14 cellular contexts compared by ENCODE assay signal in the genomic region with DNA sequence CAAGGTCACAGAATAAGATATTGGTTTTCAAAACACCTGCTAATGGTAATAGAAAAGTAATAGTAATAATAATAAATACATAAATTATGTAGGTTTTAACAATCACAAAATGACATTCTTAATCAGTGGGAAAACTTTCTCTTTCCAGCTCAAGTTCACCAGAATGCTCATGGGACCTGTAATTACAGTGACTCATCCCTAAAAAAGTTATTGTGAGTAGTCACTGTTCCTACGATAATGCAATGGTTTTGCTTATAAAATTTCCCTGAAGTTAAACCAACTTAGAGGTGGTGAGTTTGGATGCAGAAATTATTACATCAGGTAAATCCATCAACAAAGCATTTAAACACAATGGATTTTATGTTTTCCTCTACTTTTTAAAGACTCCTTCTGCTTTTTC.
A peak's percentile ranks its signal among the peaks of the same experiment; 100 is the strongest.
DNase-seq lines count a peak whose midpoint lies in the region; FAIRE-seq and TF ChIP-seq lines count a peak whose summit lies in the region.
"Had no signal": no experiment of that assay in that cellular context is flagged by ENCODE, and none has a peak within 500 bp of the region (broad histone marks: within the 10 kb centered on the region; RNA-seq: fewer than 3 reads in every experiment).

No MANE protein-coding gene starts in this region.

- H3K36me3 ChIP-seq in osteoblast (ENCODE audit: insufficient read depth, low read length) (no peaks in the 10 kb centered on the region), sigmoid colon (no peaks in the 10 kb centered on the region), colonic mucosa (no peaks in the 10 kb centered on the region)
- H3K36me3 ChIP-seq: stomach had no signal

- H3K79me2 ChIP-seq in osteoblast (ENCODE audit: insufficient read depth, low read length): no peaks in the 10 kb centered on the region

- H3K27me3 ChIP-seq in osteoblast (ENCODE audit: insufficient read depth, low read length): no peaks in the 10 kb centered on the region
- no peaks in the 10 kb centered on the region for H3K27me3 ChIP-seq in dorsolateral prefrontal cortex
- H3K27me3 ChIP-seq in sigmoid colon: no peaks in the 10 kb centered on the region
- no peaks in the 10 kb centered on the region for H3K27me3 ChIP-seq in colonic mucosa
- H3K27me3 ChIP-seq: stomach had no signal

- TF ChIP-seq CTCF in epithelial cell of proximal tubule (conservative IDR thresholded peaks at IDR 0.05; ENCODE audit: low read depth, low read length): no peak
- TF ChIP-seq CTCF in osteoblast (IDR thresholded peaks at IDR 0.05; ENCODE audit: extremely low read depth, low read depth, low read length): no peak
- no peak for TF ChIP-seq CTCF in D721Med (IDR thresholded peaks at IDR 0.05; ENCODE audit: insufficient read depth, missing control alignments)
- no peak for TF ChIP-seq CTCF in dorsolateral prefrontal cortex (IDR thresholded peaks at IDR 0.05 in 54 of 56, conservative IDR thresholded peaks at IDR 0.05 in 2 of 56; ENCODE audit: low read depth in 1 of 56, partially characterized antibody in 56 of 56)
- TF ChIP-seq CTCF in sigmoid colon (IDR thresholded peaks at IDR 0.05): no peak
- no peak for TF ChIP-seq CTCF in colonic mucosa (IDR thresholded peaks at IDR 0.05)

- H3K4me3 ChIP-seq in epithelial cell of proximal tubule (ENCODE audit: low read depth, low read length) (no peak overlapping the region), osteoblast (ENCODE audit: insufficient read depth, low read length) (no peak overlapping the region), dorsolateral prefrontal cortex (no peak overlapping the region), sigmoid colon (no peak overlapping the region), colonic mucosa (no peak overlapping the region)
- H3K4me3 ChIP-seq: stomach had no signal

- no peak for TF ChIP-seq EP300 in sigmoid colon (IDR thresholded peaks at IDR 0.05)

- intact Hi-C loops in dorsolateral prefrontal cortex (cut with DNase I) (no loop called here), sigmoid colon (cut with DNase I) (no loop called here), colonic mucosa (cut with DNase I) (no loop called here)

- no peak overlapping the region for H3K9ac ChIP-seq in colonic mucosa (ENCODE audit: low read depth in 2 of 2, low read length in 2 of 2)

- H3K27ac ChIP-seq in osteoblast (ENCODE audit: low read depth, low read length) (peak overlapping the region; percentile 31), dorsolateral prefrontal cortex (no peak overlapping the region), sigmoid colon (peak overlapping the region in 2 of 4 donors; percentile 15 to 27), colonic mucosa (no peak overlapping the region)

- 68 to 80% methylated on average over 1 of the region's 1 CpG for WGBS in sigmoid colon, 2 donors

- TF ChIP-seq POLR2A in sigmoid colon (IDR thresholded peaks at IDR 0.05): no peak

- H2AFZ ChIP-seq in osteoblast (ENCODE audit: low read length): no peak overlapping the region

- H3K9me3 ChIP-seq in osteoblast (ENCODE audit: low read depth, low read length) (no peaks in the 10 kb centered on the region), sigmoid colon (no peaks in the 10 kb centered on the region), colonic mucosa (no peaks in the 10 kb centered on the region)
- H3K9me3 ChIP-seq: Caco-2, stomach had no signal

- H3K4me2 ChIP-seq in osteoblast (ENCODE audit: insufficient read depth, low read length): peak overlapping the region; percentile 19

- H3K4me1 ChIP-seq in osteoblast (ENCODE audit: insufficient read depth, low read length) (peaks cover 23% of the 10 kb centered on the region), sigmoid colon (no peaks in the 10 kb centered on the region), colonic mucosa (no peaks in the 10 kb centered on the region)
- H3K4me1 ChIP-seq: Caco-2, stomach had no signal

- DNase-seq in COLO829 (ENCODE audit: low spot score): peak; percentile 36
- DNase-seq in NCI-H226: peak; percentile 72
- DNase-seq in epithelial cell of proximal tubule (ENCODE audit: low read depth): peak; percentile 36
- DNase-seq in osteoblast (ENCODE audit: insufficient read length, low spot score, missing footprints): no peak
- no peak for DNase-seq in D721Med (ENCODE audit: insufficient read length, low spot score)
- DNase-seq in dorsolateral prefrontal cortex: no peak
- DNase-seq in sigmoid colon: no peak
- DNase-seq in colonic mucosa: no peak
- DNase-seq: activated CD4-positive, alpha-beta memory T cell treated with anti-CD3 and anti-CD28 coated beads, Interleukin-2, amount 10 ng/mL, durations not matched to agents 7 days and 5 days; activated naive CD4-positive, alpha-beta T cell treated with anti-CD3 and anti-CD28 coated beads, Interleukin-2, amount 50 U/mL, for 16 hours; Caco-2; NCI-H187 treated with DMSO at 0.1 percent for 48 hours; stomach; T-helper 17 cell had no signal

- no peak for FAIRE-seq in D721Med (lab: Jason Lieb, UNC)

- H4K20me1 ChIP-seq in osteoblast (ENCODE audit: insufficient read depth, low read length): no peaks in the 10 kb centered on the region

Comparison
In these comparisons a context has a peak if more than half of its experiments do, and no peak if none do; other contexts are left out.
1. DNase-seq: peak in COLO829 (single experiment), NCI-H226 (single experiment) and epithelial cell of proximal tubule (single experiment); none in osteoblast (single experiment), D721Med (single experiment), dorsolateral prefrontal cortex (0 of 10), sigmoid colon (single experiment) and colonic mucosa (single experiment).